In genomic region chr2:79857888-79858287, GRCh38 we compare ENCODE assay signal across 3 cellular contexts.
"Had no signal": no experiment of that assay in that cellular context is flagged by ENCODE, and none has a peak within 500 bp of the region (broad histone marks: within the 10 kb centered on the region; RNA-seq: fewer than 3 reads in every experiment).

No MANE protein-coding gene starts in this region.

- ATAC-seq: GM12878 had no signal

- DNase-seq: GDM1, GF-D8 had no signal

- H3K4me3 ChIP-seq: GM12878 had no signal
